7 cellular contexts compared by ENCODE assay signal in genomic region chr11:22625448-22626287, GRCh38.
A peak's percentile ranks its signal among the peaks of the same experiment; 100 is the strongest.
DNase-seq lines count a peak whose midpoint lies in the region; ATAC-seq and TF ChIP-seq lines count a peak whose summit lies in the region.

TSS of gene FANCF (minus strand) at chr11:22625823. CDS start at chr11:22625810, 13 bp downstream.

- no peak for TF ChIP-seq CTCF in retinal pigment epithelial cell (conservative IDR thresholded peaks at IDR 0.05; ENCODE audit: low read depth, low read length)

- ATAC-seq in GM18508 (IDR thresholded peaks at IDR 0.05; ENCODE audit: insufficient read depth, unreplicated experiment) (peak; percentile 95), HG03025 (IDR thresholded peaks at IDR 0.05; ENCODE audit: low FRiP score, unreplicated experiment) (peak; percentile 99)

- DNase-seq in NCI-H2081 (lab: John Stamatoyannopoulos, UW) (peak; percentile 95 to 99), T1000 (lab: John Stamatoyannopoulos, UW) (peak; percentile 76), astrocyte of the hippocampus (ENCODE audit: low read depth, low spot score) (peak; percentile 99), hypothalamus (lab: John Stamatoyannopoulos, UW) (peak; percentile 55 to 97 (median 86)), retinal pigment epithelial cell (ENCODE audit: low read depth) (peak; percentile 98)

- H3K4me3 ChIP-seq in retinal pigment epithelial cell (ENCODE audit: low read length), result peak within 1 kb of the TSS; percentile 88

Comparison
In these comparisons a context has a peak if more than half of its experiments do, and no peak if none do; other contexts are left out.
1. Peak in every context shown above with its lines: DNase-seq, ATAC-seq and H3K4me3 ChIP-seq.